Comparison of ENCODE assay signal across 16 cellular contexts in genomic region chr5:153919161-153919560, GRCh38.
A peak's percentile ranks its signal among the peaks of the same experiment; 100 is the strongest.
DNase-seq lines count a peak whose midpoint lies in the region; ATAC-seq and TF ChIP-seq lines count a peak whose summit lies in the region.
"Had no signal": no experiment of that assay in that cellular context is flagged by ENCODE, and none has a peak within 500 bp of the region (broad histone marks: within the 10 kb centered on the region; RNA-seq: fewer than 3 reads in every experiment).

No MANE protein-coding gene starts in this region.

- H3K9me3 ChIP-seq in heart right ventricle (peaks cover 0 to 23% (median 4%) of the 10 kb centered on the region in 11 donors), right atrium auricular region (no peaks in the 10 kb centered on the region), ascending aorta (no peaks in the 10 kb centered on the region), right cardiac atrium (ENCODE audit: control insufficient read depth, low read length) (no peaks in the 10 kb centered on the region), prostate gland (no peaks in the 10 kb centered on the region)

- no peak for TF ChIP-seq CTCF in heart right ventricle (IDR thresholded peaks at IDR 0.05)
- TF ChIP-seq CTCF in right atrium auricular region (IDR thresholded peaks at IDR 0.05) = no peak
- no peak for TF ChIP-seq CTCF in ascending aorta (IDR thresholded peaks at IDR 0.05)
- no peak for TF ChIP-seq CTCF in prostate gland (IDR thresholded peaks at IDR 0.05)

- peaks cover 0 to 8% (median 0%) of the 10 kb centered on the region in 9 donors for H3K4me1 ChIP-seq in heart right ventricle
- H3K4me1 ChIP-seq in right atrium auricular region = peaks cover 0 to 6% of the 10 kb centered on the region in 2 donors
- H3K4me1 ChIP-seq in ascending aorta = no peaks in the 10 kb centered on the region
- H3K4me1 ChIP-seq in right cardiac atrium (ENCODE audit: control insufficient read depth, insufficient read depth, low read length) = no peaks in the 10 kb centered on the region
- no peaks in the 10 kb centered on the region for H3K4me1 ChIP-seq in prostate gland (replicated peaks)

- DNase-seq in heart right ventricle (peak in 1 of 2 donors; percentile 24), right atrium auricular region (ENCODE audit: low spot score) (no peak), ascending aorta (ENCODE audit: low spot score in 2 of 2) (peak in 1 of 2 donors; percentile 72), right cardiac atrium (peak in 2 of 3 donors; percentile 21 to 49), prostate gland (ENCODE audit: low spot score) (no peak), NCI-H2227 (lab: John Stamatoyannopoulos, UW; ENCODE audit: unreplicated experiment) (no peak)
- DNase-seq: C1 segment of cervical spinal cord; Calu3; CD4-positive, alpha-beta memory T cell; COR-L47; DMS53; DMS79 treated with DMSO at 0.1 percent for 48 hours; GF-D8; GM23248; H7; HCEC 1CT had no signal

- no peaks in the 10 kb centered on the region for H3K36me3 ChIP-seq in heart right ventricle
- H3K36me3 ChIP-seq in right atrium auricular region = no peaks in the 10 kb centered on the region
- H3K36me3 ChIP-seq in ascending aorta = no peaks in the 10 kb centered on the region
- H3K36me3 ChIP-seq in prostate gland = no peaks in the 10 kb centered on the region

- no peak overlapping the region for H3K4me3 ChIP-seq in heart right ventricle
- H3K4me3 ChIP-seq in right atrium auricular region = no peak overlapping the region
- H3K4me3 ChIP-seq in ascending aorta = no peak overlapping the region
- no peak overlapping the region for H3K4me3 ChIP-seq in right cardiac atrium (ENCODE audit: low read length)
- no peak overlapping the region for H3K4me3 ChIP-seq in prostate gland
- H3K4me3 ChIP-seq: GM23248 had no signal

- TF ChIP-seq POLR2A in prostate gland (IDR thresholded peaks at IDR 0.05) = no peak

- ATAC-seq in heart right ventricle (peak in 6 of 8 donors; percentile 38 to 79 (median 66)), right cardiac atrium (no peak)

- H3K27me3 ChIP-seq in heart right ventricle = no peaks in the 10 kb centered on the region
- no peaks in the 10 kb centered on the region for H3K27me3 ChIP-seq in right atrium auricular region
- H3K27me3 ChIP-seq in ascending aorta = no peaks in the 10 kb centered on the region
- no peaks in the 10 kb centered on the region for H3K27me3 ChIP-seq in right cardiac atrium (ENCODE audit: control insufficient read depth, insufficient read depth)
- H3K27me3 ChIP-seq in prostate gland (replicated peaks; ENCODE audit: insufficient read depth) = no peaks in the 10 kb centered on the region

- intact Hi-C loops in heart right ventricle (cut with DNase I) = no loop called here
- intact Hi-C loops in ascending aorta (cut with DNase I) = no loop called here
- intact Hi-C loops in right cardiac atrium (cut with DNase I) = no loop called here
- intact Hi-C loops in prostate gland (cut with DNase I) = no loop called here

- 11 to 28% methylated on average over 1 of the region's 1 CpG for WGBS in heart right ventricle, 2 donors
- 18% methylated on average over 1 of the region's 1 CpG for WGBS in right cardiac atrium
- 43% methylated on average over 1 of the region's 1 CpG for WGBS in prostate gland

- H3K27ac ChIP-seq in heart right ventricle = no peak overlapping the region
- no peak overlapping the region for H3K27ac ChIP-seq in right atrium auricular region
- peak overlapping the region; percentile 29 to 47 for H3K27ac ChIP-seq in ascending aorta
- no peak overlapping the region for H3K27ac ChIP-seq in right cardiac atrium (ENCODE audit: low read length)
- no peak overlapping the region for H3K27ac ChIP-seq in prostate gland
- H3K27ac ChIP-seq: GM23248 had no signal

Comparison
In these comparisons a context has a peak if more than half of its experiments do, and no peak if none do; other contexts are left out.
1. ATAC-seq: peak in heart right ventricle (6 of 8); none in right cardiac atrium (0 of 2).
2. DNase-seq: peak in right cardiac atrium (2 of 3); none in right atrium auricular region (single experiment), prostate gland (single experiment) and NCI-H2227 (single experiment).
3. H3K27ac ChIP-seq: peak in ascending aorta (2 of 2); none in heart right ventricle (0 of 10), right atrium auricular region (0 of 2), right cardiac atrium (single experiment) and prostate gland (0 of 2).